In genomic region chr18:70288851-70289328, GRCh38 we compare ENCODE assay signal across 8 cellular contexts. TPM values are rescaled to one million over a fixed set of nuclear protein-coding genes. Genes with fewer than 3 reads are reported as not detected.
A peak's percentile ranks its signal among the peaks of the same experiment; 100 is the strongest.
DNase-seq lines count a peak whose midpoint lies in the region; ATAC-seq lines count a peak whose summit lies in the region.

A gene with protein sequence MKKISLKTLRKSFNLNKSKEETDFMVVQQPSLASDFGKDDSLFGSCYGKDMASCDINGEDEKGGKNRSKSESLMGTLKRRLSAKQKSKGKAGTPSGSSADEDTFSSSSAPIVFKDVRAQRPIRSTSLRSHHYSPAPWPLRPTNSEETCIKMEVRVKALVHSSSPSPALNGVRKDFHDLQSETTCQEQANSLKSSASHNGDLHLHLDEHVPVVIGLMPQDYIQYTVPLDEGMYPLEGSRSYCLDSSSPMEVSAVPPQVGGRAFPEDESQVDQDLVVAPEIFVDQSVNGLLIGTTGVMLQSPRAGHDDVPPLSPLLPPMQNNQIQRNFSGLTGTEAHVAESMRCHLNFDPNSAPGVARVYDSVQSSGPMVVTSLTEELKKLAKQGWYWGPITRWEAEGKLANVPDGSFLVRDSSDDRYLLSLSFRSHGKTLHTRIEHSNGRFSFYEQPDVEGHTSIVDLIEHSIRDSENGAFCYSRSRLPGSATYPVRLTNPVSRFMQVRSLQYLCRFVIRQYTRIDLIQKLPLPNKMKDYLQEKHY (plus strand): TSS chr18:70289045. CDS start chr18:70324669, 35,624 bp downstream.

- H3K27ac ChIP-seq in cingulate gyrus (ENCODE audit: low read depth, low read length) = peak within 1 kb of the TSS; percentile 76

- peak; percentile 70 for ATAC-seq in GM21423 (IDR thresholded peaks at IDR 0.05; ENCODE audit: unreplicated experiment)

- DNase-seq in NCI-H2107 (lab: John Stamatoyannopoulos, UW) = peak; percentile 37
- no peak for DNase-seq in NCI-H2107 treated with DMSO at 0.1 percent for 48 hours (lab: John Stamatoyannopoulos, UW; ENCODE audit: unreplicated experiment)
- DNase-seq in HT-29 (ENCODE audit: low spot score) = peak; percentile 51
- peak; percentile 19 for DNase-seq in SKM-1 (lab: John Stamatoyannopoulos, UW; ENCODE audit: unreplicated experiment)
- DNase-seq in kidney tubule cell (ENCODE audit: low spot score) = peak; percentile 80
- peak; percentile 12 to 29 for DNase-seq in stimulated activated CD4-positive, alpha-beta T cell treated with anti-CD3 and anti-CD28 coated beads, Interleukin-2, amount 100 ng/mL, for 48 hours

RNA-seq across cellular contexts. Expression of the gene that starts here (rescaled TPM):
- total RNA-seq in HT-29 (2014; rRNA removed; shearing (Covaris generic)) = 18.0 and 21.1 TPM in 2 replicates
